In genomic region chr13:76886005-76886291, GRCh38 we compare ENCODE assay signal across 9 cellular contexts. TPM values are rescaled to one million over a fixed set of nuclear protein-coding genes. Genes with fewer than 3 reads are reported as not detected.
A peak's percentile ranks its signal among the peaks of the same experiment; 100 is the strongest.
DNase-seq lines count a peak whose midpoint lies in the region; ATAC-seq and FAIRE-seq lines count a peak whose summit lies in the region.
"Had no signal": no experiment of that assay in that cellular context is flagged by ENCODE, and none has a peak within 500 bp of the region (broad histone marks: within the 10 kb centered on the region; RNA-seq: fewer than 3 reads in every experiment).

No MANE protein-coding gene starts in this region.

- no peak for FAIRE-seq in GM19239 (lab: Jason Lieb, UNC)
- FAIRE-seq: TTC549 had no signal

- peak overlapping the region; percentile 98 for H2AFZ ChIP-seq in Karpas-422 (ENCODE audit: low read length)
- H2AFZ ChIP-seq in neuron (ENCODE audit: low read depth, low read length), result peak overlapping the region; percentile 99

- H3K9me3 ChIP-seq in Karpas-422 (ENCODE audit: low read length) (no peaks in the 10 kb centered on the region), ectodermal cell (ENCODE audit: control insufficient read depth, low read length) (no peaks in the 10 kb centered on the region), neuron (ENCODE audit: low read length) (no peaks in the 10 kb centered on the region)

- H3K27me3 ChIP-seq in Karpas-422 (ENCODE audit: low read length) (no peaks in the 10 kb centered on the region), ectodermal cell (ENCODE audit: control insufficient read depth, insufficient read depth, low read length, poor library complexity, severe bottlenecking) (peaks cover 69% of the 10 kb centered on the region), neuron (ENCODE audit: insufficient read depth, low read length) (peaks cover 44% of the 10 kb centered on the region)

- no peaks in the 10 kb centered on the region for H3K36me3 ChIP-seq in Karpas-422 (ENCODE audit: insufficient read depth, low read length)
- H3K36me3 ChIP-seq in ectodermal cell (ENCODE audit: control insufficient read depth, insufficient read depth, low read length), result no peaks in the 10 kb centered on the region
- H3K36me3 ChIP-seq in neuron (ENCODE audit: insufficient read depth, low read length), result no peaks in the 10 kb centered on the region

- DNase-seq in GM19239 (ENCODE audit: insufficient read length, low spot score) (peak; percentile 18), Karpas-422 (no peak), occipital lobe (lab: John Stamatoyannopoulos, UW) (no peak)

- H3K27ac ChIP-seq in Karpas-422 (ENCODE audit: low read length), result no peak overlapping the region
- H3K27ac ChIP-seq in ectodermal cell (ENCODE audit: insufficient read depth, low read depth, low read length, poor library complexity, severe bottlenecking), result no peak overlapping the region

- peak overlapping the region; percentile 72 for H3K9ac ChIP-seq in Karpas-422 (ENCODE audit: low read length)

- ATAC-seq in HG02970 (IDR thresholded peaks at IDR 0.05; ENCODE audit: low FRiP score, unreplicated experiment) (no peak), GM21737 (IDR thresholded peaks at IDR 0.05; ENCODE audit: unreplicated experiment) (no peak), GM21515 (IDR thresholded peaks at IDR 0.05; ENCODE audit: unreplicated experiment) (no peak)

- H3K4me3 ChIP-seq in Karpas-422 (ENCODE audit: low read length) (peak overlapping the region; percentile 76), ectodermal cell (ENCODE audit: insufficient read depth, low read depth, low read length) (peak overlapping the region; percentile 61), neuron (ENCODE audit: low read length) (peak overlapping the region; percentile 61)

- peaks cover 16% of the 10 kb centered on the region for H3K4me1 ChIP-seq in Karpas-422 (ENCODE audit: low read length)
- H3K4me1 ChIP-seq in ectodermal cell (ENCODE audit: control insufficient read depth, insufficient read depth, low read length), result peaks cover 5% of the 10 kb centered on the region
- H3K4me1 ChIP-seq in neuron (ENCODE audit: insufficient read depth, low read length), result peaks cover 4% of the 10 kb centered on the region

- H3K4me2 ChIP-seq in Karpas-422 (ENCODE audit: low read depth, low read length, poor library complexity, severe bottlenecking), result peak overlapping the region; percentile 91

- WGBS in ectodermal cell, 2 experiments, result 0 to 1% methylated on average over 37 of the region's 37 CpGs

- no peaks in the 10 kb centered on the region for H3K9me2 ChIP-seq in Karpas-422 (replicated peaks; ENCODE audit: insufficient read depth, low read length)

- no peaks in the 10 kb centered on the region for H3K79me2 ChIP-seq in Karpas-422 (ENCODE audit: low read length)

- H4K20me1 ChIP-seq in Karpas-422 (ENCODE audit: insufficient read depth, low read depth, low read length), result no peaks in the 10 kb centered on the region

RNA-seq across cellular contexts. Expression of gene KCTD12, which starts 0.3 kb away (rescaled TPM):
- total RNA-seq in Karpas-422 (2014; rRNA removed; shearing (Covaris generic); ENCODE audit: low replicate concordance), result 1.0 and 1.7 TPM in 2 replicates
- polyA plus RNA-seq in ectodermal cell (2013, experiment 1 of 4), result 9.4 TPM
- polyA plus RNA-seq in ectodermal cell (2013, experiment 2 of 4), result 6.2 TPM
- 8.4 TPM for polyA plus RNA-seq in ectodermal cell (2013, experiment 3 of 4)
- 9.3 TPM for polyA plus RNA-seq in ectodermal cell (2013, experiment 4 of 4)
- 170 TPM for total RNA-seq in occipital lobe

Comparison
In these comparisons a context has a peak if more than half of its experiments do, and no peak if none do; other contexts are left out.
1. RNA of gene KCTD12, which starts 0.3 kb away (total RNA-seq): 170 TPM in occipital lobe (single experiment); 1.0 to 1.7 TPM in Karpas-422; every median in the first group is over 10 times any median in the second.
2. Peak in every context shown above with its lines, with median percentiles within 50 percentile points of each other: H3K4me3 ChIP-seq.